26 cellular contexts compared by ENCODE assay signal in the genomic region with DNA sequence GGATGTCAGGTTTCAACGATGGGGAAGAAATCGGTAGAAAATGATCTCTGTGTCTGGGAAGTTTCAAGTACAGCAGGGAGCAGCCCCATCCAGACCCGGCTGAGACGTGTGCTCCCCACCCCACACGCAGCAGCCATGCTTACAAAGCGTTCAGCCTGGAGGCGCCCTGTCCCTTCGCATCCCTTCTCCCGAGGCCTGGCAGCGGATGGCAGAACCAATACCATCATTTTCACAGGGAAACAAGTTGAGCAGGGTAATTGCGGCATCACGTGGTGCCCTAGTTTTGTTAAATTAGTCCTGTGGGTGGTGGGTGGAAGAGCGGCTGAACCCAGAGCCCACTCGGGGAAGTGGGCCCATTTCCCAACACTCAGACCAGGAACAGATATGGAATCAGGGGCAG.
"Had no signal": no experiment of that assay in that cellular context is flagged by ENCODE, and none has a peak within 500 bp of the region (broad histone marks: within the 10 kb centered on the region; RNA-seq: fewer than 3 reads in every experiment).

No MANE protein-coding gene starts in this region.

- H3K27ac Mint-ChIP-seq: endodermal cell; mesothelial cell of epicardium; naive B cell; neural progenitor cell; progenitor cell of endocrine pancreas; stimulated activated memory B cell treated with anti-CD40 and anti-IgM and Interleukin-4, amounts not matched to agents 10 μg/mL and 1 μg/mL and 100 μg/mL, for 72 hours; stimulated activated naive CD8-positive, alpha-beta T cell treated with anti-CD3 and anti-CD28 coated beads, Interleukin-15, Interleukin-2, amounts not matched to agents 100 ng/mL and 50 ng/mL, for 24 hours had no signal

- H3K27me3 Mint-ChIP-seq: naive B cell; natural killer cell treated with Interleukin-12 subunit alpha and Interleukin-12 subunit beta and Interleukin-15 and Interleukin-18, amount 100 ng/mL, for 72 hours; stimulated activated memory B cell treated with anti-CD40 and anti-IgM and Interleukin-4, amounts not matched to agents 10 μg/mL and 1 μg/mL and 100 μg/mL, for 72 hours; stimulated activated naive CD8-positive, alpha-beta T cell treated with anti-CD3 and anti-CD28 coated beads, Interleukin-15, Interleukin-2, amounts not matched to agents 100 ng/mL and 50 ng/mL, for 24 hours had no signal

- H3K4me1 ChIP-seq: gastrocnemius medialis, left lung, neural progenitor cell, parathyroid adenoma, sigmoid colon, tibial nerve, upper lobe of left lung had no signal

- ATAC-seq: esophagus mucosa; gastrocnemius medialis; left cardiac atrium; left lung; mucosa of descending colon; natural killer cell treated with Interleukin-12 subunit alpha and Interleukin-12 subunit beta and Interleukin-15 and Interleukin-18, amount 100 ng/mL, for 72 hours; right cardiac atrium; stimulated activated memory B cell treated with anti-CD40 and anti-IgM and Interleukin-4, amounts not matched to agents 10 μg/mL and 1 μg/mL and 100 μg/mL, for 72 hours had no signal

- H3K9me3 Mint-ChIP-seq: endodermal cell; mesothelial cell of epicardium; naive B cell; natural killer cell treated with Interleukin-12 subunit alpha and Interleukin-12 subunit beta and Interleukin-15 and Interleukin-18, amount 100 ng/mL, for 72 hours; neural progenitor cell; stimulated activated memory B cell treated with anti-CD40 and anti-IgM and Interleukin-4, amounts not matched to agents 10 μg/mL and 1 μg/mL and 100 μg/mL, for 72 hours; stimulated activated naive CD8-positive, alpha-beta T cell treated with anti-CD3 and anti-CD28 coated beads, Interleukin-15, Interleukin-2, amounts not matched to agents 100 ng/mL and 50 ng/mL, for 24 hours had no signal

- DNase-seq: effector CD8-positive, alpha-beta T cell; endodermal cell; foreskin fibroblast; gastrocnemius medialis; left cardiac atrium; left lung; mesenchymal stem cell; naive B cell; right cardiac atrium; sigmoid colon; stimulated activated CD4-positive, alpha-beta T cell treated with anti-CD3 and anti-CD28 coated beads, Interleukin-2, amount 100 ng/mL, for 24 hours; stimulated activated CD4-positive, alpha-beta T cell treated with anti-CD3 and anti-CD28 coated beads, Interleukin-4, amount 100 ng/mL, for 24 hours; upper lobe of left lung had no signal

- H3K4me3 ChIP-seq: gastrocnemius medialis, hepatocyte, left lung, mucosa of descending colon, neural progenitor cell, sigmoid colon, thoracic aorta, tibial nerve, upper lobe of left lung had no signal

- H3K9me3 ChIP-seq: gastrocnemius medialis, left lung, mucosa of descending colon, sigmoid colon, thoracic aorta, tibial nerve, upper lobe of left lung had no signal

- H3K27ac ChIP-seq: epithelial cell of prostate, gastrocnemius medialis, hepatocyte, left lung, neural progenitor cell, parathyroid adenoma, sigmoid colon, thoracic aorta, tibial nerve, upper lobe of left lung had no signal

- H3K36me3 Mint-ChIP-seq: mesothelial cell of epicardium; natural killer cell treated with Interleukin-12 subunit alpha and Interleukin-12 subunit beta and Interleukin-15 and Interleukin-18, amount 100 ng/mL, for 72 hours; neural progenitor cell had no signal

- H3K36me3 ChIP-seq: gastrocnemius medialis, neural progenitor cell, tibial nerve had no signal

- H3K27me3 ChIP-seq: hepatocyte, neural progenitor cell, sigmoid colon, tibial nerve, upper lobe of left lung had no signal

- H3K4me1 Mint-ChIP-seq: endodermal cell, neural progenitor cell had no signal

- H3K4me3 Mint-ChIP-seq: endodermal cell; mesothelial cell of epicardium; naive B cell; natural killer cell treated with Interleukin-12 subunit alpha and Interleukin-12 subunit beta and Interleukin-15 and Interleukin-18, amount 100 ng/mL, for 72 hours; neural progenitor cell; stimulated activated memory B cell treated with anti-CD40 and anti-IgM and Interleukin-4, amounts not matched to agents 10 μg/mL and 1 μg/mL and 100 μg/mL, for 72 hours; stimulated activated naive CD8-positive, alpha-beta T cell treated with anti-CD3 and anti-CD28 coated beads, Interleukin-15, Interleukin-2, amounts not matched to agents 100 ng/mL and 50 ng/mL, for 24 hours had no signal
